ENCODE assay signal across 8 cellular contexts in genomic region chr22:36327922-36328551, GRCh38. TPM values are rescaled to one million over a fixed set of nuclear protein-coding genes. Genes with fewer than 3 reads are reported as not detected.
DNase-seq lines count a peak whose midpoint lies in the region; ATAC-seq and TF ChIP-seq lines count a peak whose summit lies in the region.

No MANE protein-coding gene starts in this region.

- H3K4me3 ChIP-seq in fibroblast of villous mesenchyme (ENCODE audit: low read depth, low read length) (no peak overlapping the region), prostate gland (no peak overlapping the region)

- H3K27ac ChIP-seq in VCaP (peak overlapping the region; percentile 83), prostate gland (peak overlapping the region; percentile 94 to 96)

- H3K27me3 ChIP-seq in prostate gland (replicated peaks; ENCODE audit: insufficient read depth): no peaks in the 10 kb centered on the region

- peaks cover 0 to 7% of the 10 kb centered on the region in 2 donors for H3K36me3 ChIP-seq in prostate gland

- no peaks in the 10 kb centered on the region for H3K9me3 ChIP-seq in prostate gland

- TF ChIP-seq POLR2A in GM19099 (IDR thresholded peaks at IDR 0.05; ENCODE audit: extremely low read depth, insufficient read length, low read depth) (peak; percentile 6), prostate gland (IDR thresholded peaks at IDR 0.05) (peak; percentile 12)

- 26% methylated on average over 13 of the region's 13 CpGs for WGBS in prostate gland

- intact Hi-C loops in prostate gland (cut with DNase I): loop anchor here (2.0 kb wide), 2 partner anchors 59 to 137 kb away; partner anchors contain the start of gene MYH9

- no peak for ATAC-seq in HG02678 (IDR thresholded peaks at IDR 0.05; ENCODE audit: unreplicated experiment)
- ATAC-seq in GM19467 (IDR thresholded peaks at IDR 0.05; ENCODE audit: unreplicated experiment): no peak

- H3K4me1 ChIP-seq in prostate gland (replicated peaks): peaks cover 95% of the 10 kb centered on the region

- peak; percentile 59 for DNase-seq in fibroblast of villous mesenchyme (ENCODE audit: low read depth)
- peak; percentile 72 for DNase-seq in prostate gland (ENCODE audit: low spot score)
- no peak for DNase-seq in activated CD4-positive, CD25-positive, alpha-beta regulatory T cell (lab: John Stamatoyannopoulos, UW)
- no peak for DNase-seq in KG1 (lab: John Stamatoyannopoulos, UW)

- TF ChIP-seq CTCF in VCaP (conservative IDR thresholded peaks at IDR 0.05) (no peak), fibroblast of villous mesenchyme (IDR thresholded peaks at IDR 0.05; ENCODE audit: insufficient read depth, low read depth, low read length) (no peak), prostate gland (IDR thresholded peaks at IDR 0.05) (no peak)

RNA-seq across cellular contexts. Expression of gene MYH9, which starts 59.7 kb away (rescaled TPM):
- 1,420 and 1,714 TPM in 2 replicates for total RNA-seq in fibroblast of villous mesenchyme
- total RNA-seq in prostate gland: 100 to 1,000 TPM; 295 to 329 TPM

Comparison
In these comparisons a context has a peak if more than half of its experiments do, and no peak if none do; other contexts are left out.
1. DNase-seq: peak in fibroblast of villous mesenchyme (single experiment) and prostate gland (single experiment); none in activated CD4-positive, CD25-positive, alpha-beta regulatory T cell (0 of 4) and KG1 (single experiment).